In the genomic region with DNA sequence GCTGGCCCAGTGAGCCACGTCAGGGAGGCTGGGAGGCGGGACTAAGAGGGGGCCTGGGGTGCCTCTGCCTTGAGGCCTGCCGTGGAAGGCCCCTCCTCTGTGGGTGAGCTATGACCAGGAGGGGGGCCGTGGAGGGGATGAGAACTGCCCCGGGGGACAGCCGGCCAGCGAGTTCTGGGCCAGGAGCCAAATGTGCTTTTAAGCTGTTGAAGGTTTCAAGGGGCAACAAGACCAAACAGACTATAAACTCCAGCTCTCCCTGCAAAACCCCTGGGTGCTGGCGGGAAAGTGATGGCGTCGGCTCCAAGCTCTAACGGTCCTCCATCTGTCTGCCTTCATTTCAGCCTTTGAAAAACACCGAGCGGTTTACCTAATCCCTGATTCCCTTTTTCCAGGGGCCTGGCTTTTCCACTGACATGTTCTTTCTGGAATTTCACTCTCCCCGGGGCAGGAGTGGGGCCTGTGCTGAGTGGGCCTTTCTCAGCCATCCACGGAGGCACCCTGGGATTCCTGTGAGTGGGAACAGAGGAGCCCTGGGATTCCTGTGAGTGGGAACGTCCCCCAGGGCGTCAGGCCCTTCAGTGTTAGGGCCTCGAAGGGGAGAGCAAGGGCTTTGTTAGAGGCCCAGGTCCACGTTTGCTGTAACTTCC, we compare ENCODE assay signal across 1 cellular context.
TF ChIP-seq lines count a peak whose summit lies in the region.

No MANE protein-coding gene starts in this region.

TF ChIP-seq in HepG2, 621 proteins besides CTCF, POLR2A, EP300 and RAD21 (continued from another document):
- TF ChIP-seq, protein P1, sequence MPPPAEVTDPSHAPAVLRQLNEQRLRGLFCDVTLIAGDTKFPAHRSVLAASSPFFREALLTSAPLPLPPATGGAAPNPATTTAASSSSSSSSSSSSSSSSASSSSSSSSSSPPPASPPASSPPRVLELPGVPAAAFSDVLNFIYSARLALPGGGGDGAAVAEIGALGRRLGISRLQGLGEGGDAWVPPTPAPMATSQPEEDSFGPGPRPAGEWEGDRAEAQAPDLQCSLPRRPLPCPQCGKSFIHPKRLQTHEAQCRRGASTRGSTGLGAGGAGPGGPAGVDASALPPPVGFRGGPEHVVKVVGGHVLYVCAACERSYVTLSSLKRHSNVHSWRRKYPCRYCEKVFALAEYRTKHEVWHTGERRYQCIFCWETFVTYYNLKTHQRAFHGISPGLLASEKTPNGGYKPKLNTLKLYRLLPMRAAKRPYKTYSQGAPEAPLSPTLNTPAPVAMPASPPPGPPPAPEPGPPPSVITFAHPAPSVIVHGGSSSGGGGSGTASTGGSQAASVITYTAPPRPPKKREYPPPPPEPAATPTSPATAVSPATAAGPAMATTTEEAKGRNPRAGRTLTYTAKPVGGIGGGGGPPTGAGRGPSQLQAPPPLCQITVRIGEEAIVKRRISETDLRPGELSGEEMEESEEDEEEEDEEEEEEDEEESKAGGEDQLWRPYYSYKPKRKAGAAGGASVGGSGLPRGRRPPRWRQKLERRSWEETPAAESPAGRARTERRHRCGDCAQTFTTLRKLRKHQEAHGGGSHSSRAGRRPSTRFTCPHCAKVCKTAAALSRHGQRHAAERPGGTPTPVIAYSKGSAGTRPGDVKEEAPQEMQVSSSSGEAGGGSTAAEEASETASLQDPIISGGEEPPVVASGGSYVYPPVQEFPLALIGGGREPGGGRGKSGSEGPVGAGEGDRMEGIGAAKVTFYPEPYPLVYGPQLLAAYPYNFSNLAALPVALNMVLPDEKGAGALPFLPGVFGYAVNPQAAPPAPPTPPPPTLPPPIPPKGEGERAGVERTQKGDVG (CRISPR knock-in tag; IDR thresholded peaks at IDR 0.05; ENCODE audit: borderline replicate concordance): no peak
- TF ChIP-seq ZNF792 (CRISPR knock-in tag; IDR thresholded peaks at IDR 0.05) (no peak), ZNF510 (CRISPR knock-in tag; IDR thresholded peaks at IDR 0.05; ENCODE audit: low read depth) (no peak), STAG1 (CRISPR knock-in tag; IDR thresholded peaks at IDR 0.05) (no peak), ZNF180 (CRISPR knock-in tag; IDR thresholded peaks at IDR 0.05; ENCODE audit: borderline replicate concordance, low read depth) (no peak), ZNF234 (CRISPR knock-in tag; conservative IDR thresholded peaks at IDR 0.05) (no peak), ZNF12 (CRISPR knock-in tag; IDR thresholded peaks at IDR 0.05) (no peak), ZNF430 (CRISPR knock-in tag; IDR thresholded peaks at IDR 0.05) (no peak), SMAD9 (CRISPR knock-in tag; IDR thresholded peaks at IDR 0.05) (no peak), ZNF335 (CRISPR knock-in tag; IDR thresholded peaks at IDR 0.05) (no peak), MYNN (CRISPR knock-in tag; IDR thresholded peaks at IDR 0.05; ENCODE audit: low read depth) (no peak)
- TF ChIP-seq, protein P2, sequence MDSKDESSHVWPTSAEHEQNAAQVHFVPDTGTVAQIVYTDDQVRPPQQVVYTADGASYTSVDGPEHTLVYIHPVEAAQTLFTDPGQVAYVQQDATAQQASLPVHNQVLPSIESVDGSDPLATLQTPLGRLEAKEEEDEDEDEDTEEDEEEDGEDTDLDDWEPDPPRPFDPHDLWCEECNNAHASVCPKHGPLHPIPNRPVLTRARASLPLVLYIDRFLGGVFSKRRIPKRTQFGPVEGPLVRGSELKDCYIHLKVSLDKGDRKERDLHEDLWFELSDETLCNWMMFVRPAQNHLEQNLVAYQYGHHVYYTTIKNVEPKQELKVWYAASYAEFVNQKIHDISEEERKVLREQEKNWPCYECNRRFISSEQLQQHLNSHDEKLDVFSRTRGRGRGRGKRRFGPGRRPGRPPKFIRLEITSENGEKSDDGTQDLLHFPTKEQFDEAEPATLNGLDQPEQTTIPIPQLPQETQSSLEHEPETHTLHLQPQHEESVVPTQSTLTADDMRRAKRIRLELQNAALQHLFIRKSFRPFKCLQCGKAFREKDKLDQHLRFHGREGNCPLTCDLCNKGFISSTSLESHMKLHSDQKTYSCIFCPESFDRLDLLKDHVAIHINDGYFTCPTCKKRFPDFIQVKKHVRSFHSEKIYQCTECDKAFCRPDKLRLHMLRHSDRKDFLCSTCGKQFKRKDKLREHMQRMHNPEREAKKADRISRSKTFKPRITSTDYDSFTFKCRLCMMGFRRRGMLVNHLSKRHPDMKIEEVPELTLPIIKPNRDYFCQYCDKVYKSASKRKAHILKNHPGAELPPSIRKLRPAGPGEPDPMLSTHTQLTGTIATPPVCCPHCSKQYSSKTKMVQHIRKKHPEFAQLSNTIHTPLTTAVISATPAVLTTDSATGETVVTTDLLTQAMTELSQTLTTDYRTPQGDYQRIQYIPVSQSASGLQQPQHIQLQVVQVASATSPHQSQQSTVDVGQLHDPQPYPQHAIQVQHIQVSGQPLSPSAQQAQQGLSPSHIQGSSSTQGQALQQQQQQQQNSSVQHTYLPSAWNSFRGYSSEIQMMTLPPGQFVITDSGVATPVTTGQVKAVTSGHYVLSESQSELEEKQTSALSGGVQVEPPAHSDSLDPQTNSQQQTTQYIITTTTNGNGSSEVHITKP (CRISPR knock-in tag; IDR thresholded peaks at IDR 0.05; ENCODE audit: low read depth): no peak
- TF ChIP-seq, protein P3, sequence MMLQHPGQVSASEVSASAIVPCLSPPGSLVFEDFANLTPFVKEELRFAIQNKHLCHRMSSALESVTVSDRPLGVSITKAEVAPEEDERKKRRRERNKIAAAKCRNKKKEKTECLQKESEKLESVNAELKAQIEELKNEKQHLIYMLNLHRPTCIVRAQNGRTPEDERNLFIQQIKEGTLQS (CRISPR knock-in tag; IDR thresholded peaks at IDR 0.05): no peak
- TF ChIP-seq, protein P4, sequence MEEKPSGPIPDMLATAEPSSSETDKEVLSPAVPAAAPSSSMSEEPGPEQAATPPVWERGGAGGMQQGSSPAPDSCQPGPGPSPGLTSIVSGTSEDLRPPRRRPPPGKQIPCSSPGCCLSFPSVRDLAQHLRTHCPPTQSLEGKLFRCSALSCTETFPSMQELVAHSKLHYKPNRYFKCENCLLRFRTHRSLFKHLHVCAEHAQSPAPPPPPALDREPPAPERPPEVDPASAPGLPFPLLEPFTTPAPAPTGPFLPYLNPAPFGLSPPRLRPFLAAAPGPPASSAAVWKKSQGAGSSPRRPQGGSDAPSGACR (CRISPR knock-in tag; IDR thresholded peaks at IDR 0.05): no peak
- TF ChIP-seq, protein P5, sequence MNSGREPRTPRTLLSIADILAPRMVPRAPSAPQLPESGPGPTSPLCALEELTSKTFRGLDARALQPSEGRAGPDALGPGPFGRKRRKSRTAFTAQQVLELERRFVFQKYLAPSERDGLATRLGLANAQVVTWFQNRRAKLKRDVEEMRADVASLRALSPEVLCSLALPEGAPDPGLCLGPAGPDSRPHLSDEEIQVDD (CRISPR knock-in tag; IDR thresholded peaks at IDR 0.05; ENCODE audit: borderline replicate concordance): no peak
- TF ChIP-seq, protein P6, sequence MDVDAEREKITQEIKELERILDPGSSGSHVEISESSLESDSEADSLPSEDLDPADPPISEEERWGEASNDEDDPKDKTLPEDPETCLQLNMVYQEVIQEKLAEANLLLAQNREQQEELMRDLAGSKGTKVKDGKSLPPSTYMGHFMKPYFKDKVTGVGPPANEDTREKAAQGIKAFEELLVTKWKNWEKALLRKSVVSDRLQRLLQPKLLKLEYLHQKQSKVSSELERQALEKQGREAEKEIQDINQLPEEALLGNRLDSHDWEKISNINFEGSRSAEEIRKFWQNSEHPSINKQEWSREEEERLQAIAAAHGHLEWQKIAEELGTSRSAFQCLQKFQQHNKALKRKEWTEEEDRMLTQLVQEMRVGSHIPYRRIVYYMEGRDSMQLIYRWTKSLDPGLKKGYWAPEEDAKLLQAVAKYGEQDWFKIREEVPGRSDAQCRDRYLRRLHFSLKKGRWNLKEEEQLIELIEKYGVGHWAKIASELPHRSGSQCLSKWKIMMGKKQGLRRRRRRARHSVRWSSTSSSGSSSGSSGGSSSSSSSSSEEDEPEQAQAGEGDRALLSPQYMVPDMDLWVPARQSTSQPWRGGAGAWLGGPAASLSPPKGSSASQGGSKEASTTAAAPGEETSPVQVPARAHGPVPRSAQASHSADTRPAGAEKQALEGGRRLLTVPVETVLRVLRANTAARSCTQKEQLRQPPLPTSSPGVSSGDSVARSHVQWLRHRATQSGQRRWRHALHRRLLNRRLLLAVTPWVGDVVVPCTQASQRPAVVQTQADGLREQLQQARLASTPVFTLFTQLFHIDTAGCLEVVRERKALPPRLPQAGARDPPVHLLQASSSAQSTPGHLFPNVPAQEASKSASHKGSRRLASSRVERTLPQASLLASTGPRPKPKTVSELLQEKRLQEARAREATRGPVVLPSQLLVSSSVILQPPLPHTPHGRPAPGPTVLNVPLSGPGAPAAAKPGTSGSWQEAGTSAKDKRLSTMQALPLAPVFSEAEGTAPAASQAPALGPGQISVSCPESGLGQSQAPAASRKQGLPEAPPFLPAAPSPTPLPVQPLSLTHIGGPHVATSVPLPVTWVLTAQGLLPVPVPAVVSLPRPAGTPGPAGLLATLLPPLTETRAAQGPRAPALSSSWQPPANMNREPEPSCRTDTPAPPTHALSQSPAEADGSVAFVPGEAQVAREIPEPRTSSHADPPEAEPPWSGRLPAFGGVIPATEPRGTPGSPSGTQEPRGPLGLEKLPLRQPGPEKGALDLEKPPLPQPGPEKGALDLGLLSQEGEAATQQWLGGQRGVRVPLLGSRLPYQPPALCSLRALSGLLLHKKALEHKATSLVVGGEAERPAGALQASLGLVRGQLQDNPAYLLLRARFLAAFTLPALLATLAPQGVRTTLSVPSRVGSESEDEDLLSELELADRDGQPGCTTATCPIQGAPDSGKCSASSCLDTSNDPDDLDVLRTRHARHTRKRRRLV (CRISPR knock-in tag; IDR thresholded peaks at IDR 0.05): no peak
- TF ChIP-seq, protein P7, sequence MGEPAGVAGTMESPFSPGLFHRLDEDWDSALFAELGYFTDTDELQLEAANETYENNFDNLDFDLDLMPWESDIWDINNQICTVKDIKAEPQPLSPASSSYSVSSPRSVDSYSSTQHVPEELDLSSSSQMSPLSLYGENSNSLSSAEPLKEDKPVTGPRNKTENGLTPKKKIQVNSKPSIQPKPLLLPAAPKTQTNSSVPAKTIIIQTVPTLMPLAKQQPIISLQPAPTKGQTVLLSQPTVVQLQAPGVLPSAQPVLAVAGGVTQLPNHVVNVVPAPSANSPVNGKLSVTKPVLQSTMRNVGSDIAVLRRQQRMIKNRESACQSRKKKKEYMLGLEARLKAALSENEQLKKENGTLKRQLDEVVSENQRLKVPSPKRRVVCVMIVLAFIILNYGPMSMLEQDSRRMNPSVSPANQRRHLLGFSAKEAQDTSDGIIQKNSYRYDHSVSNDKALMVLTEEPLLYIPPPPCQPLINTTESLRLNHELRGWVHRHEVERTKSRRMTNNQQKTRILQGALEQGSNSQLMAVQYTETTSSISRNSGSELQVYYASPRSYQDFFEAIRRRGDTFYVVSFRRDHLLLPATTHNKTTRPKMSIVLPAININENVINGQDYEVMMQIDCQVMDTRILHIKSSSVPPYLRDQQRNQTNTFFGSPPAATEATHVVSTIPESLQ (CRISPR knock-in tag; conservative IDR thresholded peaks at IDR 0.05): no peak
